Comparison of ENCODE assay signal across 1 cellular context in genomic region chr18:10122116-10122515, GRCh38.
A peak's percentile ranks its signal among the peaks of the same experiment; 100 is the strongest.
TF ChIP-seq lines count a peak whose summit lies in the region.

No MANE protein-coding gene starts in this region.

TF ChIP-seq in HEK293, 187 proteins besides CTCF, POLR2A, EP300 and RAD21 (continued from another document and continues in another):
- no peak for TF ChIP-seq ZNF830 (tag by site-specific recombination; IDR thresholded peaks at IDR 0.05; ENCODE audit: low read depth)
- peak; percentile 89 for TF ChIP-seq TSHZ1 (tag by site-specific recombination; IDR thresholded peaks at IDR 0.05; ENCODE audit: borderline replicate concordance)
- no peak for TF ChIP-seq ZNF341 (tag by site-specific recombination; IDR thresholded peaks at IDR 0.05; ENCODE audit: low read depth)
- no peak for TF ChIP-seq KLF16 (tag by site-specific recombination; IDR thresholded peaks at IDR 0.05)
- TF ChIP-seq ZNF19 (tag by site-specific recombination; IDR thresholded peaks at IDR 0.05; ENCODE audit: low read depth): no peak
- no peak for TF ChIP-seq ELK4 (IDR thresholded peaks at IDR 0.05; ENCODE audit: borderline replicate concordance, low read depth, low read length)
- TF ChIP-seq ZNF366 (tag by site-specific recombination; conservative IDR thresholded peaks at IDR 0.05): peak; percentile 61
- TF ChIP-seq KLF1 (tag by site-specific recombination; IDR thresholded peaks at IDR 0.05): peak; percentile 99
- TF ChIP-seq ZNF701 (tag by site-specific recombination; IDR thresholded peaks at IDR 0.05): no peak
- no peak for TF ChIP-seq ZNF518A (tag by site-specific recombination; conservative IDR thresholded peaks at IDR 0.05; ENCODE audit: low read depth)
- TF ChIP-seq ZNF707 (tag by site-specific recombination; IDR thresholded peaks at IDR 0.05): no peak
- no peak for TF ChIP-seq REPIN1 (tag by site-specific recombination; IDR thresholded peaks at IDR 0.05; ENCODE audit: low read depth)
- no peak for TF ChIP-seq ZNF391 (tag by site-specific recombination; IDR thresholded peaks at IDR 0.05; ENCODE audit: borderline replicate concordance, low read depth)
- TF ChIP-seq ZSCAN16 (tag by site-specific recombination; IDR thresholded peaks at IDR 0.05): no peak
- peak; percentile 69; the same call in 1 of the 2 replicates for TF ChIP-seq BCL11A (tag by site-specific recombination; IDR thresholded peaks at IDR 0.05; ENCODE audit: low read depth)
- TF ChIP-seq HIC1 (tag by site-specific recombination; IDR thresholded peaks at IDR 0.05): peak; percentile 38; the same call in 1 of the 2 replicates
- no peak for TF ChIP-seq ZFP41 (tag by site-specific recombination; IDR thresholded peaks at IDR 0.05; ENCODE audit: borderline replicate concordance)
- no peak for TF ChIP-seq ZNF664 (tag by site-specific recombination; IDR thresholded peaks at IDR 0.05)
- TF ChIP-seq ZNF677 (tag by site-specific recombination; IDR thresholded peaks at IDR 0.05): no peak
- TF ChIP-seq ZNF426 (tag by site-specific recombination; IDR thresholded peaks at IDR 0.05): no peak
- TF ChIP-seq ZNF514 (tag by site-specific recombination; IDR thresholded peaks at IDR 0.05): no peak
- no peak for TF ChIP-seq ZNF416 (tag by site-specific recombination; IDR thresholded peaks at IDR 0.05)
- TF ChIP-seq ZNF768 (tag by site-specific recombination; IDR thresholded peaks at IDR 0.05): no peak
- TF ChIP-seq IKZF3 (tag by site-specific recombination; IDR thresholded peaks at IDR 0.05): peak; percentile 48; the same call in 1 of the 2 replicates
- TF ChIP-seq ZXDB (tag by site-specific recombination; IDR thresholded peaks at IDR 0.05): peak; percentile 86
- TF ChIP-seq KLF7 (tag by site-specific recombination; IDR thresholded peaks at IDR 0.05; ENCODE audit: borderline replicate concordance): peak; percentile 46; the same call in 1 of the 2 replicates
- peak; percentile 67 for TF ChIP-seq PRDM1 (tag by site-specific recombination; IDR thresholded peaks at IDR 0.05)
- no peak for TF ChIP-seq ZNF76 (tag by site-specific recombination; IDR thresholded peaks at IDR 0.05; ENCODE audit: borderline replicate concordance, low read depth)
- TF ChIP-seq ZNF266 (tag by site-specific recombination; IDR thresholded peaks at IDR 0.05; ENCODE audit: low read depth): no peak
- 0 out of 2 replicates have a peak, but pooled peaks have one; percentile 54 for TF ChIP-seq KLF10 (tag by site-specific recombination; IDR thresholded peaks at IDR 0.05)
- no peak for TF ChIP-seq ZBTB44 (tag by site-specific recombination; IDR thresholded peaks at IDR 0.05)
- no peak for TF ChIP-seq ZNF146 (tag by site-specific recombination; IDR thresholded peaks at IDR 0.05)
- no peak for TF ChIP-seq ZNF555 (tag by site-specific recombination; conservative IDR thresholded peaks at IDR 0.05)
- no peak for TF ChIP-seq SP2 (tag by site-specific recombination; IDR thresholded peaks at IDR 0.05)
- TF ChIP-seq ZNF362 (tag by site-specific recombination; IDR thresholded peaks at IDR 0.05): no peak
- TF ChIP-seq GFI1B (tag by site-specific recombination; IDR thresholded peaks at IDR 0.05): no peak
- TF ChIP-seq ZBTB21 (tag by site-specific recombination; IDR thresholded peaks at IDR 0.05): no peak
- no peak for TF ChIP-seq ZNF23 (tag by site-specific recombination; IDR thresholded peaks at IDR 0.05; ENCODE audit: borderline replicate concordance)
- TF ChIP-seq ZNF704 (tag by site-specific recombination; IDR thresholded peaks at IDR 0.05): no peak
- no peak for TF ChIP-seq ZNF777 (tag by site-specific recombination; IDR thresholded peaks at IDR 0.05; ENCODE audit: borderline replicate concordance)
- TF ChIP-seq INSM2 (tag by site-specific recombination; IDR thresholded peaks at IDR 0.05): peak; percentile 74
- no peak for TF ChIP-seq ZNF214 (tag by site-specific recombination; IDR thresholded peaks at IDR 0.05; ENCODE audit: borderline replicate concordance)
- 0 out of 2 replicates have a peak, but pooled peaks have one; percentile 31 for TF ChIP-seq ZEB2 (tag by site-specific recombination; IDR thresholded peaks at IDR 0.05)
